ENCODE assay signal across 22 cellular contexts in genomic region chr1:207948536-207949250, GRCh38. TPM values are rescaled to one million over a fixed set of nuclear protein-coding genes. Genes with fewer than 3 reads are reported as not detected.
A peak's percentile ranks its signal among the peaks of the same experiment; 100 is the strongest.
DNase-seq lines count a peak whose midpoint lies in the region; ATAC-seq, FAIRE-seq and TF ChIP-seq lines count a peak whose summit lies in the region.
"Had no signal": no experiment of that assay in that cellular context is flagged by ENCODE, and none has a peak within 500 bp of the region (broad histone marks: within the 10 kb centered on the region; RNA-seq: fewer than 3 reads in every experiment).

No MANE protein-coding gene starts in this region.

- 28% methylated on average over 3 of the region's 3 CpGs for WGBS in urinary bladder

- no peaks in the 10 kb centered on the region for H4K20me1 ChIP-seq in OCI-LY3 (ENCODE audit: insufficient read depth, low read length)

- intact Hi-C loops in left ventricle myocardium inferior (cut with micrococcal nuclease) (no loop called here), left cardiac atrium (cut with DNase I) (no loop called here)

- peak overlapping the region; percentile 14; the same call in 1 of the 2 replicates for H3K4me2 ChIP-seq in OCI-LY3 (ENCODE audit: low read length)
- H3K4me2 ChIP-seq: A549 had no signal

- no peak overlapping the region for H3K4me3 Mint-ChIP-seq in activated CD4-positive, alpha-beta T cell treated with anti-CD3 and anti-CD28 coated beads, Interleukin-2, amount 10 ng/mL, durations not matched to agents 7 days and 5 days
- H3K4me3 Mint-ChIP-seq: HFFc6 had no signal

- peaks cover 9% of the 10 kb centered on the region for H3K27me3 Mint-ChIP-seq in activated CD4-positive, alpha-beta T cell treated with anti-CD3 and anti-CD28 coated beads, Interleukin-2, amount 10 ng/mL, durations not matched to agents 7 days and 5 days

- no peak for DNase-seq in left ventricle myocardium inferior
- DNase-seq in left cardiac atrium, result no peak
- DNase-seq in activated CD4-positive, alpha-beta T cell treated with anti-CD3 and anti-CD28 coated beads, Interleukin-2, amount 10 ng/mL, durations not matched to agents 7 days and 5 days, result no peak
- DNase-seq in NCI-H345 treated with DMSO at 0.1 percent for 48 hours (lab: John Stamatoyannopoulos, UW; ENCODE audit: unreplicated experiment), result no peak
- DNase-seq: C1 segment of cervical spinal cord, DMS79, HFFc6, KBM-7, NCI-H1417 treated with DMSO at 0.1 percent for 48 hours, NCI-H1930, NCI-H446 treated with DMSO at 0.1 percent for 48 hours, NCI-H69 had no signal

- H3K9me3 Mint-ChIP-seq in activated CD4-positive, alpha-beta T cell treated with anti-CD3 and anti-CD28 coated beads, Interleukin-2, amount 10 ng/mL, durations not matched to agents 7 days and 5 days, result no peaks in the 10 kb centered on the region
- H3K9me3 Mint-ChIP-seq: HFFc6 had no signal

- CTCF ChIA-PET in activated CD4-positive, alpha-beta T cell treated with anti-CD3 and anti-CD28 coated beads, Interleukin-2, amount 10 ng/mL, durations not matched to agents 7 days and 5 days (lab: Charles Lee), result no interaction called here

- no peak overlapping the region for H3K4me3 ChIP-seq in left ventricle myocardium inferior
- H3K4me3 ChIP-seq in OCI-LY3 (ENCODE audit: low read length), result no peak overlapping the region
- no peak overlapping the region for H3K4me3 ChIP-seq in urinary bladder (ENCODE audit: low read depth, low read length)
- H3K4me3 ChIP-seq: A549, SK-N-MC had no signal

- POLR2A ChIA-PET in activated CD4-positive, alpha-beta T cell treated with anti-CD3 and anti-CD28 coated beads, Interleukin-2, amount 10 ng/mL, durations not matched to agents 7 days and 5 days (lab: Charles Lee), result no interaction called here

- H3K27ac ChIP-seq in left ventricle myocardium inferior (replicated peaks) (peak overlapping the region; percentile 73), OCI-LY3 (ENCODE audit: low read length) (no peak overlapping the region), urinary bladder (ENCODE audit: low read depth) (peak overlapping the region; percentile 67)
- H3K27ac ChIP-seq: A549, SK-N-MC had no signal

- H3K36me3 Mint-ChIP-seq in activated CD4-positive, alpha-beta T cell treated with anti-CD3 and anti-CD28 coated beads, Interleukin-2, amount 10 ng/mL, durations not matched to agents 7 days and 5 days (ENCODE audit: low read depth), result no peaks in the 10 kb centered on the region

- ATAC-seq in left cardiac atrium (no peak), GM18870 (IDR thresholded peaks at IDR 0.05; ENCODE audit: unreplicated experiment) (no peak)
- ATAC-seq: A549, Right ventricle myocardium inferior had no signal

- H3K4me1 Mint-ChIP-seq in activated CD4-positive, alpha-beta T cell treated with anti-CD3 and anti-CD28 coated beads, Interleukin-2, amount 10 ng/mL, durations not matched to agents 7 days and 5 days, result no peaks in the 10 kb centered on the region

- no peak overlapping the region for H3K9ac ChIP-seq in OCI-LY3 (ENCODE audit: low read length)

- H3K27me3 ChIP-seq in left ventricle myocardium inferior (ENCODE audit: low read depth) (no peaks in the 10 kb centered on the region), OCI-LY3 (ENCODE audit: low read depth, low read length) (no peaks in the 10 kb centered on the region)

- H3K79me2 ChIP-seq in OCI-LY3 (ENCODE audit: low read length), result no peaks in the 10 kb centered on the region

- H3K9me3 ChIP-seq in left ventricle myocardium inferior (replicated peaks) (peaks cover under 1% of the 10 kb centered on the region), OCI-LY3 (ENCODE audit: insufficient read depth, low read length) (no peaks in the 10 kb centered on the region)

- H3K36me3 ChIP-seq in left ventricle myocardium inferior, result no peaks in the 10 kb centered on the region
- H3K36me3 ChIP-seq in OCI-LY3 (replicated peaks; ENCODE audit: low read depth, low read length), result no peaks in the 10 kb centered on the region
- H3K36me3 ChIP-seq in urinary bladder (ENCODE audit: insufficient read depth), result no peaks in the 10 kb centered on the region

- peak; percentile 97 for FAIRE-seq in endometrium (lab: Jason Lieb, UNC)
- FAIRE-seq: A549, H54, RCC 7860 had no signal

- TF ChIP-seq CTCF in left ventricle myocardium inferior (IDR thresholded peaks at IDR 0.05; ENCODE audit: borderline replicate concordance), result no peak
- no peak for TF ChIP-seq CTCF in OCI-LY3 (IDR thresholded peaks at IDR 0.05; ENCODE audit: low read depth, low read length)

- no peak overlapping the region for H3K27ac Mint-ChIP-seq in activated CD4-positive, alpha-beta T cell treated with anti-CD3 and anti-CD28 coated beads, Interleukin-2, amount 10 ng/mL, durations not matched to agents 7 days and 5 days
- H3K27ac Mint-ChIP-seq: HFFc6 had no signal

- peaks cover 6% of the 10 kb centered on the region for H3K4me1 ChIP-seq in left ventricle myocardium inferior
- peaks cover 32% of the 10 kb centered on the region for H3K4me1 ChIP-seq in OCI-LY3 (ENCODE audit: low read length)
- H3K4me1 ChIP-seq in urinary bladder (ENCODE audit: insufficient read depth), result no peaks in the 10 kb centered on the region

- H2AFZ ChIP-seq in OCI-LY3 (ENCODE audit: low read depth, low read length), result no peak overlapping the region

RNA-seq across cellular contexts. Expression of gene CD34, which starts 37.8 kb away (rescaled TPM):
- 69.6 TPM for total RNA-seq in left ventricle myocardium inferior
- total RNA-seq in left cardiac atrium, result 100 to 1,000 TPM; 101 to 115 TPM
- 42.5 TPM for total RNA-seq in urinary bladder
- polyA plus RNA-seq in urinary bladder, result 83.2 TPM
- total RNA-seq in activated CD4-positive, alpha-beta T cell treated with anti-CD3 and anti-CD28 coated beads, Interleukin-2, amount 10 ng/mL, durations not matched to agents 7 days and 5 days, result under 1 TPM in 1 of 2 experiments, not detected in 1; 0.05 TPM
- total RNA-seq: OCI-LY7 had no signal

Comparison
In these comparisons a context has a peak if more than half of its experiments do, and no peak if none do; other contexts are left out.
1. RNA of gene CD34, which starts 37.8 kb away (total RNA-seq): 101 to 115 TPM in left cardiac atrium, 69.6 TPM in left ventricle myocardium inferior (single experiment) and 42.5 TPM in urinary bladder (single experiment); 0.05 TPM in activated CD4-positive, alpha-beta T cell treated with anti-CD3 and anti-CD28 coated beads, Interleukin-2, amount 10 ng/mL, durations not matched to agents 7 days and 5 days; every median in the first group is over 10 times any median in the second.